In genomic region chrX:86241547-86241946, GRCh38 we compare ENCODE assay signal across 32 cellular contexts.
DNase-seq lines count a peak whose midpoint lies in the region; ATAC-seq, FAIRE-seq and TF ChIP-seq lines count a peak whose summit lies in the region.
"Had no signal": no experiment of that assay in that cellular context is flagged by ENCODE, and none has a peak within 500 bp of the region (broad histone marks: within the 10 kb centered on the region; RNA-seq: fewer than 3 reads in every experiment).

No MANE protein-coding gene starts in this region.

- H3K4ac ChIP-seq in mesendoderm (ENCODE audit: low read depth, low read length) = no peak overlapping the region

- no peak overlapping the region for H3K9ac ChIP-seq in K562 (ENCODE audit: insufficient read depth in 1 of 2, low read depth in 2 of 2, low read length in 2 of 2)
- H3K9ac ChIP-seq in mesendoderm (ENCODE audit: low read length) = no peak overlapping the region
- H3K9ac ChIP-seq: BLaER1; BLaER1 treated with 17β-estradiol and CSF1 and Interleukin-3, amounts not matched to agents 10 nM and 100 nM had no signal

- H3K9me1 ChIP-seq in K562 (ENCODE audit: control insufficient read depth, insufficient read depth, low read length) = no peaks in the 10 kb centered on the region

- TF ChIP-seq CTCF in HEK293 (tag by site-specific recombination; IDR thresholded peaks at IDR 0.05) (no peak), K562 (IDR thresholded peaks at IDR 0.05 in 2 of 3, conservative IDR thresholded peaks at IDR 0.05 in 1 of 3; ENCODE audit: insufficient read depth in 2 of 3, low read depth in 1 of 3, low read length in 3 of 3) (no peak)

- ATAC-seq in K562 = no peak
- ATAC-seq in GM21723 (IDR thresholded peaks at IDR 0.05; ENCODE audit: unreplicated experiment) = no peak
- ATAC-seq: A549; CD8-positive, alpha-beta T cell had no signal

- POLR2A ChIA-PET in HEK293 (lab: Yijun Ruan, JAX) (no interaction called here), K562 (lab: Yijun Ruan, JAX) (no interaction called here)

- H3K4me2 ChIP-seq in K562 (ENCODE audit: insufficient read depth, low read length) (no peak overlapping the region), mesendoderm (ENCODE audit: low read length) (no peak overlapping the region)
- H3K4me2 ChIP-seq: A549; BLaER1; BLaER1 treated with 17β-estradiol and CSF1 and Interleukin-3, amounts not matched to agents 10 nM and 100 nM had no signal

- no peak for FAIRE-seq in K562 (lab: Jason Lieb, UNC)
- FAIRE-seq: A204.1, A549, D721Med had no signal

- H3K56ac ChIP-seq in mesendoderm (ENCODE audit: low read length) = no peak overlapping the region

- no peak for TF ChIP-seq RAD21 in K562 (CRISPR knock-in tag; conservative IDR thresholded peaks at IDR 0.05 in 1 of 2, IDR thresholded peaks at IDR 0.05 in 1 of 2)

- no peak overlapping the region for H3K18ac ChIP-seq in mesendoderm (ENCODE audit: low read length)

- H4K20me1 ChIP-seq in K562 (replicated peaks; ENCODE audit: control insufficient read depth, insufficient read depth, low read length) = no peaks in the 10 kb centered on the region
- H4K20me1 ChIP-seq: BLaER1 had no signal

- H4K8ac ChIP-seq in mesendoderm (ENCODE audit: low read depth, low read length) = no peak overlapping the region

- no peaks in the 10 kb centered on the region for H3K4me1 ChIP-seq in HEK293 (ENCODE audit: control insufficient read depth, insufficient read depth, low read length)
- H3K4me1 ChIP-seq in K562 (replicated peaks in 1 of 2; ENCODE audit: control insufficient read depth in 2 of 2, insufficient read depth in 2 of 2, low read length in 2 of 2) = no peaks in the 10 kb centered on the region
- H3K4me1 ChIP-seq in mesendoderm (ENCODE audit: control insufficient read depth, low read depth, low read length) = no peaks in the 10 kb centered on the region
- H3K4me1 ChIP-seq: A549; BE2C; BLaER1; BLaER1 treated with 17β-estradiol and CSF1 and Interleukin-3, amounts not matched to agents 10 nM and 100 nM; Caco-2 had no signal

- H4K5ac ChIP-seq in mesendoderm (ENCODE audit: low read length) = no peak overlapping the region

- DNase-seq in K562 (ENCODE audit: extremely low read depth in 1 of 4, low spot score in 3 of 4) (no peak), mesendoderm (peak; percentile 6), posterior cingulate gyrus (no peak)
- no peak for DNase-seq in NK-92 treated with Interleukin-12 subunit alpha and Interleukin-12 subunit beta, amount 100 ng/mL, for 24 hours (lab: John Stamatoyannopoulos, UW)
- DNase-seq: 8988T; ACHN; AML-193; BE2C; C1 segment of cervical spinal cord; Caco-2; Calu3; CD4-positive, alpha-beta memory T cell; CD4-positive, alpha-beta T cell; CD4-positive, CD25-positive, alpha-beta regulatory T cell; CD8-positive, alpha-beta memory T cell; CD8-positive, alpha-beta T cell; COR-L47; DMS 273 treated with DMSO at 0.1 percent for 48 hours; DMS153; DMS79; DMS79 treated with DMSO at 0.1 percent for 48 hours; DND-41; EL had no signal

- H3K9me3 ChIP-seq in HEK293 (ENCODE audit: control insufficient read depth, insufficient read depth, low read depth, low read length) (peaks cover 2% of the 10 kb centered on the region), K562 (replicated peaks; ENCODE audit: control insufficient read depth, insufficient read depth, low read depth, low read length) (no peaks in the 10 kb centered on the region)
- H3K9me3 ChIP-seq: A549, BE2C, Caco-2 had no signal

- CTCF ChIA-PET in HEK293 (lab: Yijun Ruan, JAX) (interaction anchor here (0.6 kb wide), 1 partner anchor 371 kb away, joined by 3 read pairs; no protein-coding TSS in a partner anchor), K562 (lab: Yijun Ruan, JAX; ENCODE audit: low intra/inter-chr PET ratio) (no interaction called here)

- 0% methylated on average over 1 of the region's 1 CpG for WGBS in K562 (ENCODE audit: insufficient coverage, low coverage, missing lambda C conversion rate)
- no CpG with 5 or more reads among the region's 1 CpG for WGBS in mesendoderm (ENCODE audit: extremely low coverage, insufficient coverage, low lambda C conversion rate)

- no peak for TF ChIP-seq POLR2A in K562 (conservative IDR thresholded peaks at IDR 0.05)

- no peak for TF ChIP-seq EP300 in K562 (IDR thresholded peaks at IDR 0.05; ENCODE audit: low read length)

- H3K4me3 ChIP-seq in HEK293 (ENCODE audit: low read depth, low read length) (no peak overlapping the region), K562 (no peak overlapping the region), mesendoderm (ENCODE audit: low read length) (no peak overlapping the region)
- H3K4me3 ChIP-seq: A549; BLaER1; BLaER1 treated with 17β-estradiol and CSF1 and Interleukin-3, amounts not matched to agents 10 nM and 100 nM had no signal

- no peak overlapping the region for H2BK15ac ChIP-seq in mesendoderm (replicated peaks; ENCODE audit: low read depth)

- no TSS peak for BruUV-seq in K562 (replicated peaks; lab: Mats Ljungman, UMichigan)

- H3K79me2 ChIP-seq in K562 (ENCODE audit: control insufficient read depth, insufficient read depth, low read length) (no peaks in the 10 kb centered on the region), mesendoderm (ENCODE audit: control insufficient read depth, insufficient read depth, low read length) (no peaks in the 10 kb centered on the region)

- no peaks in the 10 kb centered on the region for H3K27me3 ChIP-seq in K562 (ENCODE audit: control insufficient read depth in 2 of 2, insufficient read depth in 2 of 2, low read length in 2 of 2)
- no peaks in the 10 kb centered on the region for H3K27me3 ChIP-seq in mesendoderm (ENCODE audit: insufficient read depth, low read length, poor library complexity)
- H3K27me3 ChIP-seq: BE2C had no signal

- no peaks in the 10 kb centered on the region for H3K36me3 ChIP-seq in HEK293 (ENCODE audit: control insufficient read depth in 2 of 2, insufficient read depth in 1 of 2, low read length in 2 of 2)
- no peaks in the 10 kb centered on the region for H3K36me3 ChIP-seq in K562 (ENCODE audit: control insufficient read depth, insufficient read depth, low read length)
- no peaks in the 10 kb centered on the region for H3K36me3 ChIP-seq in mesendoderm (ENCODE audit: control insufficient read depth, insufficient read depth, low read length)
- H3K36me3 ChIP-seq: BE2C; BLaER1; BLaER1 treated with 17β-estradiol and CSF1 and Interleukin-3, amounts not matched to agents 10 nM and 100 nM had no signal

- H2BK120ac ChIP-seq in mesendoderm (ENCODE audit: low read depth, low read length) = no peak overlapping the region

- no peak overlapping the region for H3K23ac ChIP-seq in mesendoderm (ENCODE audit: low read length)

- intact Hi-C loops in K562 (cut with micrococcal nuclease) = no loop called here
- intact Hi-C loops in posterior cingulate gyrus (cut with DNase I) = no loop called here

- H3K27ac ChIP-seq in HEK293 (ENCODE audit: extremely low read depth, low read depth, low read length) (no peak overlapping the region), K562 (ENCODE audit: extremely low read depth, low read depth, low read length) (no peak overlapping the region), mesendoderm (ENCODE audit: low read depth, low read length) (no peak overlapping the region)
- H3K27ac ChIP-seq: 22Rv1; A549; BLaER1; BLaER1 treated with 17β-estradiol and CSF1 and Interleukin-3, amounts not matched to agents 10 nM and 100 nM; C4-2B had no signal

- no peaks in the 10 kb centered on the region for H3K79me1 ChIP-seq in mesendoderm (ENCODE audit: low read length)

- H2BK5ac ChIP-seq in mesendoderm (ENCODE audit: low read length) = no peak overlapping the region

- in situ Hi-C loops in K562 (cut with MboI) = no loop called here

- no peak overlapping the region for H2AFZ ChIP-seq in K562 (ENCODE audit: low read depth, low read length)

- H2AK5ac ChIP-seq in mesendoderm (ENCODE audit: low read length) = no peak overlapping the region

TF ChIP-seq in HEK293, 187 proteins besides CTCF, POLR2A, EP300 and RAD21:
- no peak for TF ChIP-seq ZNF23 (tag by site-specific recombination; IDR thresholded peaks at IDR 0.05; ENCODE audit: borderline replicate concordance)
- TF ChIP-seq ZNF585B (tag by site-specific recombination; IDR thresholded peaks at IDR 0.05) = peak; percentile 90
- peak; percentile 19 for TF ChIP-seq SETDB1 (IDR thresholded peaks at IDR 0.05; ENCODE audit: insufficient read length, low read length)
- TF ChIP-seq TRIM28 (IDR thresholded peaks at IDR 0.05; ENCODE audit: borderline replicate concordance, low read length) = peak; percentile 51; the same call in 1 of the 2 replicates
TF ChIP-seq in HEK293: peak in this region for 3.

TF ChIP-seq in K562, 482 proteins besides CTCF, POLR2A, EP300 and RAD21:
- TF ChIP-seq ZFP36 (IDR thresholded peaks at IDR 0.05; ENCODE audit: low read depth, low read length, partially characterized antibody) (peak; percentile 28), POLR2B (IDR thresholded peaks at IDR 0.05; ENCODE audit: low read depth, partially characterized antibody) (no peak)

Comparison
In these comparisons a context has a peak if more than half of its experiments do, and no peak if none do; other contexts are left out.
1. Of the 44 proteins assayed by ChIP-seq in both K562 and HEK293: peak only in K562: none; only in HEK293: SETDB1 and TRIM28; in both: none; in neither: 42.